Comparison of ENCODE assay signal across 35 cellular contexts in genomic region chr12:23648546-23648945, GRCh38.
"Had no signal": no experiment of that assay in that cellular context is flagged by ENCODE, and none has a peak within 500 bp of the region (broad histone marks: within the 10 kb centered on the region; RNA-seq: fewer than 3 reads in every experiment).

No MANE protein-coding gene starts in this region.

- H3K4me3 ChIP-seq: MG63 had no signal

- H3K36me3 ChIP-seq: MG63 had no signal

- H3K9me3 ChIP-seq: MG63 had no signal

- DNase-seq: Karpas-422, Kasumi-1, MG63, MM.1S, MV-4-11, NCI-H1048, NCI-H1092, NCI-H1092 treated with DMSO at 0.1 percent for 48 hours, NCI-H1105, NCI-H1105 treated with DMSO at 0.1 percent for 48 hours, NCI-H1417, NCI-H1417 treated with DMSO at 0.1 percent for 48 hours, NCI-H1436, NCI-H1436 treated with DMSO at 0.1 percent for 48 hours, NCI-H146, NCI-H1694, NCI-H1694 treated with DMSO at 0.1 percent for 48 hours, NCI-H187, NCI-H187 treated with DMSO at 0.1 percent for 48 hours, NCI-H1930, NCI-H2029, NCI-H2029 treated with DMSO at 0.1 percent for 48 hours, NCI-H2081, NCI-H2081 treated with DMSO at 0.1 percent for 48 hours, NCI-H2107, NCI-H2171, NCI-H2171 treated with DMSO at 0.1 percent for 48 hours, NCI-H2227 treated with DMSO at 0.1 percent for 48 hours, NCI-H226, NCI-H345, NCI-H446, NCI-H446 treated with DMSO at 0.1 percent for 48 hours, NCI-H510A, NCI-H510A treated with DMSO at 0.1 percent for 48 hours, NCI-H524 had no signal

- H3K27me3 ChIP-seq: MG63 had no signal
